In the genomic region with DNA sequence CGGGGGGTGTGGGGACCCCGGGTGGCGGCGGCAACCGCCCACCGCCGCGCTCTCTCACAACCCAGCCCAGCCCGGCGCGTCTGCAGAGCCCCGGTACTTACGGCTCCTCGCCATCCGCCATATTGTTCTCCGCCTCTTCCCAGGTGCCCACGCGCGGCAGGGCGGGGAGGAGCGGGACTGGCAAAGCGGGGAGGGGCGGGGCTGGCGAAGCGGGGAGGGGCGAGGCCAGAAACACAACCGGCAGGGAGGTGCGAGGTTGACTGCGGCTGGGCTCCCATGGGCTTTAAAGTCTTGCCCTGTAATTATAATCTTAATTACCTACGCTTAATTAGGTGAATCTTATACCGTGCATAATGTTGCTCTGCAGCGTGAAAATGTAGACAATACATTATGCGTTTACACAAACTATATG, we compare ENCODE assay signal across 8 cellular contexts. TPM values are rescaled to one million over a fixed set of nuclear protein-coding genes. Genes with fewer than 3 reads are reported as not detected.
A peak's percentile ranks its signal among the peaks of the same experiment; 100 is the strongest.
DNase-seq lines count a peak whose midpoint lies in the region; ATAC-seq and TF ChIP-seq lines count a peak whose summit lies in the region.

Gene UBA3, minus strand, starts transcription at position 133 of the 412 bp plus-strand sequence. Its CDS starts 12 bp downstream, at position 121.

- peak; percentile 41 for ATAC-seq in HG03442 (IDR thresholded peaks at IDR 0.05; ENCODE audit: unreplicated experiment)

- DNase-seq in Ammon's horn (ENCODE audit: low spot score), result peak; percentile 97
- DNase-seq in GM19238 (ENCODE audit: insufficient read length, low spot score), result peak; percentile 56
- peak; percentile 88 for DNase-seq in NCI-H748 (lab: John Stamatoyannopoulos, UW; ENCODE audit: unreplicated experiment)
- DNase-seq in activated CD4-positive, alpha-beta T cell treated with anti-CD3 and anti-CD28 coated beads, Interleukin-2, amount 50 U/mL, for 4 hours, result peak; percentile 93 to 94
- peak; percentile 93 for DNase-seq in dermis blood vessel endothelial cell
- peak; percentile 96 for DNase-seq in stimulated activated CD4-positive, alpha-beta T cell treated with anti-CD3 and anti-CD28 coated beads, Interleukin-4, amount 100 ng/mL, for 1 hour

- H3K27me3 ChIP-seq in liver (ENCODE audit: control insufficient read depth in 4 of 4, insufficient read depth in 4 of 4, low read length in 3 of 4), result no peaks in the 10 kb centered on the region

- no peak for TF ChIP-seq RAD21 in liver (IDR thresholded peaks at IDR 0.05)

- peak within 1 kb of the TSS; percentile 4 to 48 for H3K27ac ChIP-seq in liver (ENCODE audit: low read depth in 1 of 2, low read length in 2 of 2)

- under 1% methylated on average over 33 of the region's 33 CpGs for WGBS in liver

- H3K9me3 ChIP-seq in liver (ENCODE audit: control insufficient read depth in 4 of 4, low read length in 3 of 4), result no peaks in the 10 kb centered on the region

- H3K4me1 ChIP-seq in liver (ENCODE audit: control insufficient read depth in 4 of 4, insufficient read depth in 4 of 4, low read length in 3 of 4), result peaks cover 9 to 22% (median 15%) of the 10 kb centered on the region in 4 donors

- peak within 1 kb of the TSS; percentile 51 to 100 (median 72) for H3K4me3 ChIP-seq in liver (ENCODE audit: low read depth in 1 of 3, low read length in 3 of 3)

- H3K36me3 ChIP-seq in liver (ENCODE audit: control insufficient read depth in 4 of 4, insufficient read depth in 3 of 4, low read depth in 1 of 4, low read length in 3 of 4), result peaks cover 0 to 3% (median 0%) of the 10 kb centered on the region in 4 donors

- H3K9ac ChIP-seq in liver (ENCODE audit: low read depth in 1 of 2, low read length in 2 of 2), result peak within 1 kb of the TSS; percentile 42 to 74

- TF ChIP-seq CTCF in liver (IDR thresholded peaks at IDR 0.05; ENCODE audit: low read depth, low read length, missing input control), result no peak

TF ChIP-seq in liver, 16 proteins besides CTCF, POLR2A, EP300 and RAD21:
- TF ChIP-seq EGR1 (IDR thresholded peaks at IDR 0.05; ENCODE audit: low read depth in 2 of 2) (no peak), TAF1 (conservative IDR thresholded peaks at IDR 0.05) (peak; percentile 72), HNF4G (IDR thresholded peaks at IDR 0.05) (no peak), YY1 (IDR thresholded peaks at IDR 0.05) (peak; percentile 98), ATF3 (IDR thresholded peaks at IDR 0.05) (no peak)
- TF ChIP-seq, protein P1, sequence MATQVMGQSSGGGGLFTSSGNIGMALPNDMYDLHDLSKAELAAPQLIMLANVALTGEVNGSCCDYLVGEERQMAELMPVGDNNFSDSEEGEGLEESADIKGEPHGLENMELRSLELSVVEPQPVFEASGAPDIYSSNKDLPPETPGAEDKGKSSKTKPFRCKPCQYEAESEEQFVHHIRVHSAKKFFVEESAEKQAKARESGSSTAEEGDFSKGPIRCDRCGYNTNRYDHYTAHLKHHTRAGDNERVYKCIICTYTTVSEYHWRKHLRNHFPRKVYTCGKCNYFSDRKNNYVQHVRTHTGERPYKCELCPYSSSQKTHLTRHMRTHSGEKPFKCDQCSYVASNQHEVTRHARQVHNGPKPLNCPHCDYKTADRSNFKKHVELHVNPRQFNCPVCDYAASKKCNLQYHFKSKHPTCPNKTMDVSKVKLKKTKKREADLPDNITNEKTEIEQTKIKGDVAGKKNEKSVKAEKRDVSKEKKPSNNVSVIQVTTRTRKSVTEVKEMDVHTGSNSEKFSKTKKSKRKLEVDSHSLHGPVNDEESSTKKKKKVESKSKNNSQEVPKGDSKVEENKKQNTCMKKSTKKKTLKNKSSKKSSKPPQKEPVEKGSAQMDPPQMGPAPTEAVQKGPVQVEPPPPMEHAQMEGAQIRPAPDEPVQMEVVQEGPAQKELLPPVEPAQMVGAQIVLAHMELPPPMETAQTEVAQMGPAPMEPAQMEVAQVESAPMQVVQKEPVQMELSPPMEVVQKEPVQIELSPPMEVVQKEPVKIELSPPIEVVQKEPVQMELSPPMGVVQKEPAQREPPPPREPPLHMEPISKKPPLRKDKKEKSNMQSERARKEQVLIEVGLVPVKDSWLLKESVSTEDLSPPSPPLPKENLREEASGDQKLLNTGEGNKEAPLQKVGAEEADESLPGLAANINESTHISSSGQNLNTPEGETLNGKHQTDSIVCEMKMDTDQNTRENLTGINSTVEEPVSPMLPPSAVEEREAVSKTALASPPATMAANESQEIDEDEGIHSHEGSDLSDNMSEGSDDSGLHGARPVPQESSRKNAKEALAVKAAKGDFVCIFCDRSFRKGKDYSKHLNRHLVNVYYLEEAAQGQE (IDR thresholded peaks at IDR 0.05), result peak; percentile 31

RNA-seq across cellular contexts. Expression of gene UBA3, which starts in this region (rescaled TPM):
- total RNA-seq in dermis blood vessel endothelial cell (67.5 and 74.2 TPM in 2 replicates), liver (10 to 100 TPM; 32.3 to 34.4 TPM)
- 10 to 100 TPM; 13.1 to 20.5 TPM for polyA plus RNA-seq in liver

Comparison
In these comparisons a context has a peak if more than half of its experiments do, and no peak if none do; other contexts are left out.
1. Peak in every context shown above with its lines: DNase-seq, ATAC-seq, H3K4me3 ChIP-seq and H3K27ac ChIP-seq.